ENCODE assay signal across 16 cellular contexts in the genomic region with DNA sequence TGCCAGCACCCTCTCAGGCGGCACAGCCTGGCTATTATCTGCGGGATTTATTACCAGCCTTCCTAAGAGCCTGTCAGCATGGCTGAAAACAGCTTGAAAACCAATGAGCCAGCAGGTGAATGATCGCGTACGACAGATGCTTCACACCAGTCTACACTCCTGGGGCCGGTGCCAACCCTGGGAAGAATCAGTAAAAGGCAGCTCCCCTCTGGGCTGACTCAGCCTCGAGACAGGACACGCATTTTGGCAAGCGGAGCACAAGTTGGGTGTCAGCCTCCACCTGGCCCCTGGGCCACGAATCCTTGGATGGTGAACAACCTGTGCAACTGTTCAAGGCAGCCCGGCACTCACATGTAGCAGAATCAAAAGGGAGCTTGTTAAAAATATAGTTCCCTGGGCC. TPM values are rescaled to one million over a fixed set of nuclear protein-coding genes. Genes with fewer than 3 reads are reported as not detected.
DNase-seq lines count a peak whose midpoint lies in the region; ATAC-seq and TF ChIP-seq lines count a peak whose summit lies in the region.
"Had no signal": no experiment of that assay in that cellular context is flagged by ENCODE, and none has a peak within 500 bp of the region (broad histone marks: within the 10 kb centered on the region; RNA-seq: fewer than 3 reads in every experiment).

No MANE protein-coding gene starts in this region.

- intact Hi-C loops in MCF 10A (cut with micrococcal nuclease) = no loop called here
- intact Hi-C loops in breast epithelium (cut with DNase I; ENCODE audit: low total_unique reads) = no loop called here
- intact Hi-C loops in naive thymus-derived CD4-positive, alpha-beta T cell (cut with micrococcal nuclease) = no loop called here

- H3K9me3 Mint-ChIP-seq in MCF 10A (ENCODE audit: unreplicated experiment) = no peaks in the 10 kb centered on the region
- peaks cover 0 to 1% (median 0%) of the 10 kb centered on the region in 11 donors for H3K9me3 Mint-ChIP-seq in naive thymus-derived CD4-positive, alpha-beta T cell
- H3K9me3 Mint-ChIP-seq: effector memory CD8-positive, alpha-beta T cell had no signal

- CTCF ChIA-PET in MCF 10A (lab: Yijun Ruan, JAX) = interaction anchor here (0.8 to 1.8 kb wide), 6 partner anchors 10 to 129 kb away, joined by 3 to 7 read pairs (median 4); a partner anchor contains a TSS
- CTCF ChIA-PET in naive thymus-derived CD4-positive, alpha-beta T cell (lab: Charles Lee) = interaction anchor here (0.6 to 12.3 kb wide), 4 partner anchors 10 to 107 kb away, joined by 3 to 217 read pairs (median 4); a partner anchor contains a TSS

- H3K4me3 Mint-ChIP-seq in MCF 10A (ENCODE audit: unreplicated experiment) = no peak overlapping the region
- H3K4me3 Mint-ChIP-seq in naive thymus-derived CD4-positive, alpha-beta T cell = no peak overlapping the region
- H3K4me3 Mint-ChIP-seq: effector memory CD8-positive, alpha-beta T cell had no signal

- BruUV-seq in MCF 10A (replicated peaks; lab: Mats Ljungman, UMichigan) = no TSS peak

- H3K36me3 Mint-ChIP-seq in MCF 10A (ENCODE audit: insufficient read depth, unreplicated experiment) = peaks cover 2% of the 10 kb centered on the region
- H3K36me3 Mint-ChIP-seq in naive thymus-derived CD4-positive, alpha-beta T cell = peaks cover 0 to 12% (median 0%) of the 10 kb centered on the region in 5 donors

- H3K27ac ChIP-seq in breast epithelium = no peak overlapping the region
- H3K27ac ChIP-seq in naive thymus-derived CD4-positive, alpha-beta T cell (ENCODE audit: low read depth, low read length) = no peak overlapping the region
- no peak overlapping the region for H3K27ac ChIP-seq in hepatocyte
- H3K27ac ChIP-seq: heart left ventricle, KMS-11, vagina had no signal

- no peaks in the 10 kb centered on the region for H3K36me3 ChIP-seq in breast epithelium
- peaks cover 0 to 27% (median 0%) of the 10 kb centered on the region in 3 experiments for H3K36me3 ChIP-seq in naive thymus-derived CD4-positive, alpha-beta T cell (ENCODE audit: control insufficient read depth in 2 of 3, insufficient read depth in 3 of 3, low read length in 3 of 3)
- H3K36me3 ChIP-seq in hepatocyte (replicated peaks; ENCODE audit: insufficient read depth, low read depth) = no peaks in the 10 kb centered on the region
- H3K36me3 ChIP-seq: vagina had no signal

- TF ChIP-seq CTCF in MCF 10A (IDR thresholded peaks at IDR 0.05; ENCODE audit: unreplicated experiment) (no peak), breast epithelium (IDR thresholded peaks at IDR 0.05) (no peak), epithelial cell of esophagus (IDR thresholded peaks at IDR 0.05; ENCODE audit: insufficient read depth, low read depth, low read length, missing control alignments) (no peak), hepatocyte (IDR thresholded peaks at IDR 0.05; ENCODE audit: poor library complexity) (no peak)

- ATAC-seq in GM18870 (IDR thresholded peaks at IDR 0.05; ENCODE audit: unreplicated experiment) (no peak), HG03460 (IDR thresholded peaks at IDR 0.05; ENCODE audit: unreplicated experiment) (no peak)
- no peak for ATAC-seq in naive thymus-derived CD4-positive, alpha-beta T cell
- ATAC-seq: effector memory CD8-positive, alpha-beta T cell; heart left ventricle had no signal

- no peaks in the 10 kb centered on the region for H3K27me3 Mint-ChIP-seq in MCF 10A (ENCODE audit: insufficient read depth, unreplicated experiment)
- H3K27me3 Mint-ChIP-seq in naive thymus-derived CD4-positive, alpha-beta T cell = no peaks in the 10 kb centered on the region
- H3K27me3 Mint-ChIP-seq: effector memory CD8-positive, alpha-beta T cell had no signal

- no peaks in the 10 kb centered on the region for H3K79me2 ChIP-seq in hepatocyte

- H2AFZ ChIP-seq in hepatocyte = no peak overlapping the region

- no peak overlapping the region for H3K27ac Mint-ChIP-seq in MCF 10A (ENCODE audit: low read depth, unreplicated experiment)
- H3K27ac Mint-ChIP-seq in naive thymus-derived CD4-positive, alpha-beta T cell = no peak overlapping the region
- H3K27ac Mint-ChIP-seq: effector memory CD8-positive, alpha-beta T cell had no signal

- H3K4me1 Mint-ChIP-seq in MCF 10A (ENCODE audit: insufficient read depth, unreplicated experiment) = peaks cover 15% of the 10 kb centered on the region
- no peaks in the 10 kb centered on the region for H3K4me1 Mint-ChIP-seq in naive thymus-derived CD4-positive, alpha-beta T cell

- no peaks in the 10 kb centered on the region for H3K9me2 ChIP-seq in hepatocyte (replicated peaks; ENCODE audit: insufficient read depth)

- H3K9me3 ChIP-seq in breast epithelium (no peaks in the 10 kb centered on the region), hepatocyte (ENCODE audit: low read depth) (no peaks in the 10 kb centered on the region)
- H3K9me3 ChIP-seq in naive thymus-derived CD4-positive, alpha-beta T cell (ENCODE audit: control insufficient read depth in 2 of 3, low read length in 3 of 3) = no peaks in the 10 kb centered on the region
- H3K9me3 ChIP-seq: heart left ventricle, vagina had no signal

- H3K4me1 ChIP-seq in breast epithelium = no peaks in the 10 kb centered on the region
- H3K4me1 ChIP-seq in naive thymus-derived CD4-positive, alpha-beta T cell (ENCODE audit: control insufficient read depth in 2 of 2, insufficient read depth in 2 of 2, low read length in 2 of 2) = no peaks in the 10 kb centered on the region
- no peaks in the 10 kb centered on the region for H3K4me1 ChIP-seq in hepatocyte (ENCODE audit: insufficient read depth)
- H3K4me1 ChIP-seq: heart left ventricle, vagina had no signal

- POLR2A ChIA-PET in MCF 10A (lab: Yijun Ruan, JAX) = interaction anchor here (0.6 to 1.8 kb wide), 12 partner anchors 8 to 597 kb away, joined by 3 to 14 read pairs (median 4); a partner anchor contains a TSS
- POLR2A ChIA-PET in naive thymus-derived CD4-positive, alpha-beta T cell (lab: Charles Lee) = interaction anchor here (0.6 kb wide), 2 partner anchors 164 to 902 kb away, joined by 3 read pairs; no protein-coding TSS in a partner anchor

- H3K4me2 ChIP-seq in hepatocyte = no peak overlapping the region
- H3K4me2 ChIP-seq: KMS-11 had no signal

- H3K27me3 ChIP-seq in breast epithelium (no peaks in the 10 kb centered on the region), hepatocyte (no peaks in the 10 kb centered on the region)
- no peaks in the 10 kb centered on the region for H3K27me3 ChIP-seq in naive thymus-derived CD4-positive, alpha-beta T cell (ENCODE audit: control insufficient read depth in 2 of 2, insufficient read depth in 2 of 2, low read length in 2 of 2)
- H3K27me3 ChIP-seq: heart left ventricle, vagina had no signal

- no peaks in the 10 kb centered on the region for H4K20me1 ChIP-seq in hepatocyte (ENCODE audit: insufficient read depth, poor library complexity, severe bottlenecking)

- 92% methylated on average over 11 of the region's 11 CpGs for WGBS in hepatocyte (ENCODE audit: low lambda C conversion rate, missing lambda C conversion rate)

- H3K4me3 ChIP-seq in breast epithelium (no peak overlapping the region), epithelial cell of esophagus (ENCODE audit: low read length) (no peak overlapping the region), hepatocyte (no peak overlapping the region)
- no peak overlapping the region for H3K4me3 ChIP-seq in naive thymus-derived CD4-positive, alpha-beta T cell (ENCODE audit: low read length)
- H3K4me3 ChIP-seq: heart left ventricle, vagina had no signal

- DNase-seq in MCF 10A (ENCODE audit: unreplicated experiment) (peak; percentile 99), breast epithelium (ENCODE audit: low spot score in 2 of 2) (no peak), NCI-H446 treated with DMSO at 0.1 percent for 48 hours (lab: John Stamatoyannopoulos, UW) (peak; percentile 99), epithelial cell of esophagus (ENCODE audit: low read depth) (peak; percentile 94), hepatocyte (ENCODE audit: low spot score) (no peak)
- DNase-seq in naive thymus-derived CD4-positive, alpha-beta T cell = no peak
- DNase-seq: activated CD4-positive, CD25-positive, alpha-beta regulatory T cell; aorta; effector memory CD8-positive, alpha-beta T cell; heart left ventricle; NK-92 treated with Interleukin-12 subunit alpha and Interleukin-12 subunit beta, amount 100 ng/mL, for 24 hours had no signal

- TF ChIP-seq POLR2A in breast epithelium (IDR thresholded peaks at IDR 0.05) = no peak

RNA-seq across cellular contexts. Expression of a gene that starts 15.7 kb away (rescaled TPM):
- 190 and 198 TPM in 2 replicates for total RNA-seq in MCF 10A (2022)
- 10 to 100 TPM; 18.4 to 71.4 (median 24.1) TPM for total RNA-seq in breast epithelium
- 100 to 1,000 TPM; 183 to 425 (median 257) TPM for total RNA-seq in naive thymus-derived CD4-positive, alpha-beta T cell
- 100 to 1,000 TPM; 511 to 711 TPM for polyA plus RNA-seq in naive thymus-derived CD4-positive, alpha-beta T cell
- 68.4 and 80.1 TPM in 2 replicates for total RNA-seq in hepatocyte
- polyA plus RNA-seq in hepatocyte = 379 and 381 TPM in 2 replicates

RNA-seq across cellular contexts. Expression of a gene that starts 22.7 kb away (rescaled TPM):
- 6.0 and 7.6 TPM in 2 replicates for total RNA-seq in MCF 10A (2022)
- 10 to 100 TPM in 1 of 3 donors, 1 to 10 TPM in 2; 5.9 to 10.5 (median 6.2) TPM for total RNA-seq in breast epithelium
- 10 to 100 TPM; 11.6 to 39.8 (median 20.1) TPM for total RNA-seq in naive thymus-derived CD4-positive, alpha-beta T cell
- polyA plus RNA-seq in naive thymus-derived CD4-positive, alpha-beta T cell = 10 to 100 TPM in 1 of 2 donors, 1 to 10 TPM in 1; 5.7 to 12.7 TPM
- 5.3 and 5.9 TPM in 2 replicates for total RNA-seq in hepatocyte
- polyA plus RNA-seq in hepatocyte = 11.2 and 20.8 TPM in 2 replicates

RNA-seq across cellular contexts. Expression of a gene that starts 23.2 kb away (rescaled TPM):
- total RNA-seq in MCF 10A (2022) (not detected in 2 replicates), breast epithelium (not detected), hepatocyte (not detected in 2 replicates)
- total RNA-seq in naive thymus-derived CD4-positive, alpha-beta T cell = not detected
- polyA plus RNA-seq in naive thymus-derived CD4-positive, alpha-beta T cell = not detected
- 0.51 and 1.3 TPM in 2 replicates for polyA plus RNA-seq in hepatocyte
- total RNA-seq: aorta, heart left ventricle, liver, vagina had no signal
- polyA plus RNA-seq: aorta, heart left ventricle had no signal

RNA-seq across cellular contexts. Expression of a gene that starts 50.3 kb away (rescaled TPM):
- 113 and 134 TPM in 2 replicates for total RNA-seq in MCF 10A (2022)
- total RNA-seq in breast epithelium = 10 to 100 TPM; 66.2 to 85.0 (median 68.5) TPM
- total RNA-seq in naive thymus-derived CD4-positive, alpha-beta T cell = 10 to 100 TPM; 42.7 to 73.9 (median 52.3) TPM
- 10 to 100 TPM; 22.2 to 24.3 TPM for polyA plus RNA-seq in naive thymus-derived CD4-positive, alpha-beta T cell
- total RNA-seq in hepatocyte = 164 and 179 TPM in 2 replicates
- polyA plus RNA-seq in hepatocyte = 278 and 288 TPM in 2 replicates

RNA-seq across cellular contexts. Expression of a gene that starts 52.5 kb away (rescaled TPM):
- total RNA-seq in MCF 10A (2022) (0.35 and 0.39 TPM in 2 replicates), breast epithelium (under 1 TPM in 2 of 3 donors, not detected in 1; 0.32 to 0.33 TPM), hepatocyte (0.40 and 1.00 TPM in 2 replicates)
- total RNA-seq in naive thymus-derived CD4-positive, alpha-beta T cell = under 1 TPM; 0.08 to 0.39 (median 0.11) TPM
- polyA plus RNA-seq in naive thymus-derived CD4-positive, alpha-beta T cell = not detected
- polyA plus RNA-seq in hepatocyte = 2.1 and 2.7 TPM in 2 replicates
- total RNA-seq: vagina had no signal

Comparison
In these comparisons a context has a peak if more than half of its experiments do, and no peak if none do; other contexts are left out.
1. DNase-seq: peak in MCF 10A (single experiment), NCI-H446 treated with DMSO at 0.1 percent for 48 hours (single experiment) and epithelial cell of esophagus (single experiment); none in breast epithelium (0 of 2), naive thymus-derived CD4-positive, alpha-beta T cell (0 of 9) and hepatocyte (single experiment).